In the genomic region with DNA sequence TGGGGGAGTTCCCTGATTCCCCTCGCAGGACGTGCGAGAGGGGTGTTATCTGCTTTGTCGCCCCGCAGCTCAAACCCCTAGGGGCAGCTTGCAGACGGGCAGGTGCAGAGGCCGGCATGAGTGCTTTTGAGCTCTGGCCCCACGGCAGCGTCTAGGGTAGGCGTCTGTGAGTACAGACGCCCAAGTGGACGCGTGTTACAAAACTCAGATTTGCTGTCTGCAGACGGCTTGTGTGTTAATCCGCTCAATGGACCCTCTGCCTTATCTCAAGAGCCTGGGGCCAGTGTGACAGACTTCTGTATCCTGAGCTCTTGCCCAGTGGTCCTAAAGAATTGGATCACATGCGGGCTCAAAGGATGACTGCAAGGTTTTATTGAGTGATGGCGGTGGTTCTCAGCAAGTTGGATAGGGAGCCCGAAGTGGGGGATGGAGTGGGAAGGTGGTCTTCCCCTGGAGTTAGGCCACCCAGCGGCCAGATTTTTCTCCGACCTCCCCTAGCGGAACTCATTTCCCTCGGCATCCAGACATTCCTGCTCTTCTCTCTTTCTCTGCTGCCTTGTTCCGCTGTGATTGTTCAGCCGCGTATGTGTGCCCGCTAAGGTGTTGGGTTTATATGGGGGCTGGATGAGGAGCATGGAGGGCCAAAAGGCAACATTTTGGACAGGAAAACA, we compare ENCODE assay signal across 1 cellular context.
TF ChIP-seq lines count a peak whose summit lies in the region.

No MANE protein-coding gene starts in this region.

TF ChIP-seq in IMR-90, 13 proteins besides CTCF, POLR2A, EP300 and RAD21:
- TF ChIP-seq RFX5 (IDR thresholded peaks at IDR 0.05; ENCODE audit: low read depth, low read length), result no peak
- TF ChIP-seq, protein P1, sequence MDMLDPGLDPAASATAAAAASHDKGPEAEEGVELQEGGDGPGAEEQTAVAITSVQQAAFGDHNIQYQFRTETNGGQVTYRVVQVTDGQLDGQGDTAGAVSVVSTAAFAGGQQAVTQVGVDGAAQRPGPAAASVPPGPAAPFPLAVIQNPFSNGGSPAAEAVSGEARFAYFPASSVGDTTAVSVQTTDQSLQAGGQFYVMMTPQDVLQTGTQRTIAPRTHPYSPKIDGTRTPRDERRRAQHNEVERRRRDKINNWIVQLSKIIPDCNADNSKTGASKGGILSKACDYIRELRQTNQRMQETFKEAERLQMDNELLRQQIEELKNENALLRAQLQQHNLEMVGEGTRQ (IDR thresholded peaks at IDR 0.05; ENCODE audit: low read depth, low read length), result no peak
- no peak for TF ChIP-seq FOS (IDR thresholded peaks at IDR 0.05; ENCODE audit: low read depth, low read length)
- no peak for TF ChIP-seq MXI1 (IDR thresholded peaks at IDR 0.05; ENCODE audit: borderline replicate concordance, low read depth, low read length)
- no peak for TF ChIP-seq MAFK (IDR thresholded peaks at IDR 0.05; ENCODE audit: low read depth, low read length)
- no peak for TF ChIP-seq CHD1 (IDR thresholded peaks at IDR 0.05; ENCODE audit: low read depth, low read length)
- TF ChIP-seq, protein P2, sequence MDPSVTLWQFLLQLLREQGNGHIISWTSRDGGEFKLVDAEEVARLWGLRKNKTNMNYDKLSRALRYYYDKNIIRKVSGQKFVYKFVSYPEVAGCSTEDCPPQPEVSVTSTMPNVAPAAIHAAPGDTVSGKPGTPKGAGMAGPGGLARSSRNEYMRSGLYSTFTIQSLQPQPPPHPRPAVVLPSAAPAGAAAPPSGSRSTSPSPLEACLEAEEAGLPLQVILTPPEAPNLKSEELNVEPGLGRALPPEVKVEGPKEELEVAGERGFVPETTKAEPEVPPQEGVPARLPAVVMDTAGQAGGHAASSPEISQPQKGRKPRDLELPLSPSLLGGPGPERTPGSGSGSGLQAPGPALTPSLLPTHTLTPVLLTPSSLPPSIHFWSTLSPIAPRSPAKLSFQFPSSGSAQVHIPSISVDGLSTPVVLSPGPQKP (IDR thresholded peaks at IDR 0.05; ENCODE audit: borderline replicate concordance, low read depth, low read length), result no peak
- no peak for TF ChIP-seq CEBPB (IDR thresholded peaks at IDR 0.05; ENCODE audit: low read depth, low read length)
- TF ChIP-seq BHLHE40 (IDR thresholded peaks at IDR 0.05; ENCODE audit: low read depth, low read length), result no peak
- no peak for TF ChIP-seq RCOR1 (IDR thresholded peaks at IDR 0.05; ENCODE audit: insufficient replicate concordance, low read length)
- no peak for TF ChIP-seq MAZ (IDR thresholded peaks at IDR 0.05; ENCODE audit: borderline replicate concordance, low read depth, low read length)
- TF ChIP-seq NFE2L2 (IDR thresholded peaks at IDR 0.05; ENCODE audit: low read depth, low read length), result no peak
TF ChIP-seq in IMR-90: peak in this region for 0.
